ENCODE assay signal across 12 cellular contexts in genomic region chr5:124952566-124952965, GRCh38.
DNase-seq lines count a peak whose midpoint lies in the region; ATAC-seq and TF ChIP-seq lines count a peak whose summit lies in the region.
"Had no signal": no experiment of that assay in that cellular context is flagged by ENCODE, and none has a peak within 500 bp of the region (broad histone marks: within the 10 kb centered on the region; RNA-seq: fewer than 3 reads in every experiment).

No MANE protein-coding gene starts in this region.

- H3K27me3 Mint-ChIP-seq in activated naive CD4-positive, alpha-beta T cell treated with anti-CD3 and anti-CD28 coated beads, Interleukin-2, amount 10 ng/mL, durations not matched to agents 7 days and 5 days, result no peaks in the 10 kb centered on the region
- H3K27me3 Mint-ChIP-seq in HFFc6 (ENCODE audit: insufficient read depth), result no peaks in the 10 kb centered on the region; the same call in 1 of the 2 replicates
- H3K27me3 Mint-ChIP-seq: CD4-positive, CD25-positive, alpha-beta regulatory T cell had no signal

- peaks cover 4% of the 10 kb centered on the region for H3K9me3 Mint-ChIP-seq in activated naive CD4-positive, alpha-beta T cell treated with anti-CD3 and anti-CD28 coated beads, Interleukin-2, amount 10 ng/mL, durations not matched to agents 7 days and 5 days
- no peaks in the 10 kb centered on the region for H3K9me3 Mint-ChIP-seq in HFFc6
- H3K9me3 Mint-ChIP-seq: T-helper 1 cell treated with Interleukin-12 subunit alpha and Interleukin-12 subunit beta and Interleukin-4 antibody, amounts not matched to agents 30 μg/mL and 1 μg/mL, for 36 hours had no signal

- CTCF ChIA-PET in activated naive CD4-positive, alpha-beta T cell treated with anti-CD3 and anti-CD28 coated beads, Interleukin-2, amount 10 ng/mL, durations not matched to agents 7 days and 5 days (lab: Charles Lee), result no interaction called here

- ATAC-seq in GM18511 (IDR thresholded peaks at IDR 0.05; ENCODE audit: unreplicated experiment), result peak; percentile 79
- peak; percentile 10 for ATAC-seq in GM19468 (IDR thresholded peaks at IDR 0.05; ENCODE audit: extremely low read depth, unreplicated experiment)
- ATAC-seq in HG02973 (IDR thresholded peaks at IDR 0.05; ENCODE audit: unreplicated experiment), result peak; percentile 30

- H3K27ac Mint-ChIP-seq in activated naive CD4-positive, alpha-beta T cell treated with anti-CD3 and anti-CD28 coated beads, Interleukin-2, amount 10 ng/mL, durations not matched to agents 7 days and 5 days, result no peak overlapping the region
- no peak overlapping the region for H3K27ac Mint-ChIP-seq in HFFc6
- H3K27ac Mint-ChIP-seq: T-helper 1 cell treated with Interleukin-12 subunit alpha and Interleukin-12 subunit beta and Interleukin-4 antibody, amounts not matched to agents 30 μg/mL and 1 μg/mL, for 36 hours had no signal

- TF ChIP-seq CTCF in HFFc6 (IDR thresholded peaks at IDR 0.05), result no peak

- DNase-seq in MV-4-11 (lab: John Stamatoyannopoulos, UW) (peak; percentile 35), EL (no peak), NOMO-1 treated with dmso at 0.1 percent for 144 hours (lab: John Stamatoyannopoulos, UW; ENCODE audit: unreplicated experiment) (no peak), HFFc6 (no peak)
- no peak for DNase-seq in activated naive CD4-positive, alpha-beta T cell treated with anti-CD3 and anti-CD28 coated beads, Interleukin-2, amount 10 ng/mL, durations not matched to agents 7 days and 5 days
- DNase-seq: KBM-7, NCI-H524 had no signal

- no peaks in the 10 kb centered on the region for H3K4me1 Mint-ChIP-seq in activated naive CD4-positive, alpha-beta T cell treated with anti-CD3 and anti-CD28 coated beads, Interleukin-2, amount 10 ng/mL, durations not matched to agents 7 days and 5 days
- no peaks in the 10 kb centered on the region for H3K4me1 Mint-ChIP-seq in HFFc6 (ENCODE audit: low read depth)

- no peaks in the 10 kb centered on the region for H3K36me3 Mint-ChIP-seq in activated naive CD4-positive, alpha-beta T cell treated with anti-CD3 and anti-CD28 coated beads, Interleukin-2, amount 10 ng/mL, durations not matched to agents 7 days and 5 days
- no peaks in the 10 kb centered on the region for H3K36me3 Mint-ChIP-seq in HFFc6 (ENCODE audit: low read depth)
- H3K36me3 Mint-ChIP-seq: CD4-positive, CD25-positive, alpha-beta regulatory T cell had no signal

- no peak overlapping the region for H3K4me3 Mint-ChIP-seq in activated naive CD4-positive, alpha-beta T cell treated with anti-CD3 and anti-CD28 coated beads, Interleukin-2, amount 10 ng/mL, durations not matched to agents 7 days and 5 days
- H3K4me3 Mint-ChIP-seq in HFFc6, result no peak overlapping the region
- H3K4me3 Mint-ChIP-seq: T-helper 1 cell treated with Interleukin-12 subunit alpha and Interleukin-12 subunit beta and Interleukin-4 antibody, amounts not matched to agents 30 μg/mL and 1 μg/mL, for 36 hours had no signal

Comparison
In these comparisons a context has a peak if more than half of its experiments do, and no peak if none do; other contexts are left out.
1. ATAC-seq: peak in every context shown above with its lines; median percentile 79 in GM18511; 30 in HG02973; 10 in GM19468.